In genomic region chr6:3414704-3415453, GRCh38 we compare ENCODE assay signal across 12 cellular contexts. TPM values are rescaled to one million over a fixed set of nuclear protein-coding genes. Genes with fewer than 3 reads are reported as not detected.
A peak's percentile ranks its signal among the peaks of the same experiment; 100 is the strongest.
DNase-seq lines count a peak whose midpoint lies in the region; ATAC-seq and TF ChIP-seq lines count a peak whose summit lies in the region.
"Had no signal": no experiment of that assay in that cellular context is flagged by ENCODE, and none has a peak within 500 bp of the region (broad histone marks: within the 10 kb centered on the region; RNA-seq: fewer than 3 reads in every experiment).

No MANE protein-coding gene starts in this region.

- ATAC-seq in IMR-90 (ENCODE audit: low read depth): peak; percentile 46
- ATAC-seq in activated T-cell treated with anti-CD3 and anti-CD28 coated beads, Interleukin-2, amount 50 U/mL, for 4 hours: peak; percentile 57 to 59
- ATAC-seq in heart left ventricle: no peak

- H2BK15ac ChIP-seq in IMR-90 (ENCODE audit: low read depth, low read length): no peak overlapping the region

- H3K27me3 Mint-ChIP-seq in activated T-cell treated with anti-CD3 and anti-CD28 coated beads, Interleukin-2, amount 50 U/mL, for 4 hours (ENCODE audit: low read depth): no peaks in the 10 kb centered on the region

- no peak overlapping the region for H2AK5ac ChIP-seq in IMR-90 (ENCODE audit: low read depth, low read length)

- in situ Hi-C loops in IMR-90 (cut with MboI; ENCODE audit: low sequenced_read_pairs): loop anchor here (5.0 kb wide), 1 partner anchor 317 kb away; no protein-coding TSS in a partner anchor

- intact Hi-C loops in IMR-90 (cut with micrococcal nuclease): loop anchor here (5.0 to 10.0 kb wide), 2 partner anchors 133 to 580 kb away; no protein-coding TSS in a partner anchor
- intact Hi-C loops in heart left ventricle (cut with DNase I): loop anchor here in 8 of 10 donors (5.0 to 10.0 kb wide), 3 partner anchors 312 to 320 kb away; no protein-coding TSS in a partner anchor

- no peaks in the 10 kb centered on the region for H3K9me3 Mint-ChIP-seq in activated T-cell treated with anti-CD3 and anti-CD28 coated beads, Interleukin-2, amount 50 U/mL, for 4 hours

- no peaks in the 10 kb centered on the region for H3K79me1 ChIP-seq in IMR-90 (ENCODE audit: low read depth in 1 of 2, low read length in 2 of 2)

- POLR2A ChIA-PET in IMR-90 (lab: Charles Lee; ENCODE audit: unreplicated experiment): interaction anchor here (0.6 kb wide), 1 partner anchor 17 kb away, joined by 4 read pairs; no protein-coding TSS in a partner anchor

- WGBS in IMR-90 (ENCODE audit: extremely low coverage in 2 of 2, insufficient read length in 1 of 2), 2 experiments: no CpG with 5 or more reads among the region's 12 CpGs
- WGBS in tibial nerve, 2 donors: 73 to 77% methylated on average over 12 of the region's 12 CpGs
- 53 to 62% (median 61%) methylated on average over 12 of the region's 12 CpGs for WGBS in heart left ventricle, 4 donors

- dilution Hi-C loops in IMR-90 (cut with HindIII; ENCODE audit: low sequenced_read_pairs, unreplicated experiment): no loop called here

- no peak overlapping the region for H3K4ac ChIP-seq in IMR-90 (ENCODE audit: low read depth, low read length)

- H3K27ac ChIP-seq in IMR-90 (ENCODE audit: insufficient read depth, low read length) (no peak overlapping the region), tibial nerve (no peak overlapping the region), heart left ventricle (no peak overlapping the region)
- H3K27ac ChIP-seq: skin epidermis, testis had no signal

- no peak for TF ChIP-seq EP300 in tibial nerve (IDR thresholded peaks at IDR 0.05)

- H3K56ac ChIP-seq in IMR-90 (ENCODE audit: extremely low read depth, insufficient read depth, low read length): no peak overlapping the region

- no peak for TF ChIP-seq RAD21 in IMR-90 (IDR thresholded peaks at IDR 0.05; ENCODE audit: low read length)

- no peak overlapping the region for H4K91ac ChIP-seq in IMR-90 (ENCODE audit: insufficient read depth, low read depth, low read length)

- H3K14ac ChIP-seq in IMR-90 (replicated peaks; ENCODE audit: low read depth, low read length): no peak overlapping the region

- H3K36me3 Mint-ChIP-seq in activated T-cell treated with anti-CD3 and anti-CD28 coated beads, Interleukin-2, amount 50 U/mL, for 4 hours (ENCODE audit: insufficient read depth): peaks cover 6% of the 10 kb centered on the region

- no peak overlapping the region for H3K23ac ChIP-seq in IMR-90 (ENCODE audit: low read depth, low read length)

- no peaks in the 10 kb centered on the region for H3K9me1 ChIP-seq in IMR-90 (ENCODE audit: insufficient read depth, low read length)

- H4K8ac ChIP-seq in IMR-90 (ENCODE audit: low read depth in 2 of 2, low read length in 2 of 2): no peak overlapping the region

- H3K9me3 ChIP-seq in IMR-90 (ENCODE audit: control insufficient read depth, insufficient read depth, low read length) (peaks cover 7% of the 10 kb centered on the region), tibial nerve (peaks cover 0 to 6% (median 0%) of the 10 kb centered on the region in 4 donors), heart left ventricle (peaks cover 0 to 6% (median 0%) of the 10 kb centered on the region in 12 donors)
- H3K9me3 ChIP-seq: testis had no signal

- no peak overlapping the region for H2BK5ac ChIP-seq in IMR-90 (ENCODE audit: low read depth, low read length, poor library complexity, severe bottlenecking)

- no TSS peak for BruUV-seq in IMR-90 (replicated peaks; lab: Mats Ljungman, UMichigan)

- H4K20me1 ChIP-seq in IMR-90 (ENCODE audit: insufficient read depth, low read length): no peaks in the 10 kb centered on the region

- no peak overlapping the region for H2BK20ac ChIP-seq in IMR-90 (ENCODE audit: low read depth, low read length)

- H2BK120ac ChIP-seq in IMR-90 (ENCODE audit: low read depth, low read length): no peak overlapping the region

- no peak overlapping the region for H2AK9ac ChIP-seq in IMR-90 (replicated peaks; ENCODE audit: low read depth, low read length, poor library complexity)

- TF ChIP-seq POLR2A in IMR-90 (IDR thresholded peaks at IDR 0.05; ENCODE audit: low read depth, low read length) (no peak), tibial nerve (IDR thresholded peaks at IDR 0.05) (no peak), heart left ventricle (IDR thresholded peaks at IDR 0.05) (no peak)

- no peak overlapping the region for H2AFZ ChIP-seq in IMR-90 (replicated peaks; ENCODE audit: low read length, poor library complexity)

- peaks cover 31% of the 10 kb centered on the region for H3K27me3 ChIP-seq in IMR-90 (ENCODE audit: control insufficient read depth, insufficient read depth, low read length)
- no peaks in the 10 kb centered on the region for H3K27me3 ChIP-seq in tibial nerve
- no peaks in the 10 kb centered on the region for H3K27me3 ChIP-seq in heart left ventricle
- H3K27me3 ChIP-seq: testis had no signal

- CTCF ChIA-PET in IMR-90 (lab: Yijun Ruan, JAX): no interaction called here

- DNase-seq in ELF-1 (ENCODE audit: low read depth, low spot score) (peak; percentile 41), IMR-90 (peak; percentile 75), iris pigment epithelial cell (ENCODE audit: low read depth) (peak; percentile 94), OCI-M2 (lab: John Stamatoyannopoulos, UW; ENCODE audit: unreplicated experiment) (no peak), tibial nerve (ENCODE audit: low spot score in 2 of 2) (no peak), heart left ventricle (no peak), epidermal melanocyte (ENCODE audit: insufficient read length, low spot score) (no peak)
- DNase-seq in activated T-cell treated with anti-CD3 and anti-CD28 coated beads, Interleukin-2, amount 50 U/mL, for 4 hours: no peak
- DNase-seq: activated B cell treated with CpG ODN at 0.5 μM for 24 hours, dermis blood vessel endothelial cell, testis had no signal

- no peak overlapping the region for H3K4me2 ChIP-seq in IMR-90 (ENCODE audit: low read depth, low read length)

- no peak overlapping the region for H3K4me3 Mint-ChIP-seq in activated T-cell treated with anti-CD3 and anti-CD28 coated beads, Interleukin-2, amount 50 U/mL, for 4 hours
- H3K4me3 Mint-ChIP-seq: activated B cell treated with CpG ODN at 0.5 μM for 24 hours had no signal

- H3K4me3 ChIP-seq in IMR-90 (ENCODE audit: insufficient read depth, low read depth, low read length): no peak overlapping the region
- no peak overlapping the region for H3K4me3 ChIP-seq in tibial nerve
- H3K4me3 ChIP-seq in heart left ventricle: no peak overlapping the region
- H3K4me3 ChIP-seq: skin epidermis, testis had no signal

- no peaks in the 10 kb centered on the region for H3K4me1 ChIP-seq in IMR-90 (ENCODE audit: control insufficient read depth, insufficient read depth, low read length)
- H3K4me1 ChIP-seq in tibial nerve: peaks cover 0 to 3% (median 2%) of the 10 kb centered on the region in 4 donors
- H3K4me1 ChIP-seq in heart left ventricle: no peaks in the 10 kb centered on the region
- H3K4me1 ChIP-seq: testis had no signal

- no peak for TF ChIP-seq CTCF in IMR-90 (conservative IDR thresholded peaks at IDR 0.05; ENCODE audit: low read depth, low read length)
- no peak for TF ChIP-seq CTCF in tibial nerve (IDR thresholded peaks at IDR 0.05)
- no peak for TF ChIP-seq CTCF in heart left ventricle (IDR thresholded peaks at IDR 0.05)

- no peak overlapping the region for H3K18ac ChIP-seq in IMR-90 (ENCODE audit: low read depth, low read length)

- H3K36me3 ChIP-seq in IMR-90 (ENCODE audit: control insufficient read depth, insufficient read depth, low read length): no peaks in the 10 kb centered on the region
- peaks cover 0 to 14% (median 0%) of the 10 kb centered on the region in 3 donors for H3K36me3 ChIP-seq in tibial nerve
- H3K36me3 ChIP-seq in heart left ventricle: no peaks in the 10 kb centered on the region

- H3K4me1 Mint-ChIP-seq in activated T-cell treated with anti-CD3 and anti-CD28 coated beads, Interleukin-2, amount 50 U/mL, for 4 hours (ENCODE audit: low read depth): peaks cover 15% of the 10 kb centered on the region

- H3K9ac ChIP-seq in IMR-90 (ENCODE audit: low read depth, low read length): no peak overlapping the region

- no peak overlapping the region for H4K5ac ChIP-seq in IMR-90 (ENCODE audit: low read depth, low read length)

TF ChIP-seq in IMR-90, 13 proteins besides CTCF, POLR2A, EP300 and RAD21:
- peak; percentile 37; the same call in 1 of the 2 replicates for TF ChIP-seq MXI1 (IDR thresholded peaks at IDR 0.05; ENCODE audit: borderline replicate concordance, low read depth, low read length)
- peak; percentile 91 for TF ChIP-seq CEBPB (IDR thresholded peaks at IDR 0.05; ENCODE audit: low read depth, low read length)
- TF ChIP-seq MAFK (IDR thresholded peaks at IDR 0.05; ENCODE audit: low read depth, low read length): no peak
- TF ChIP-seq USF2 (IDR thresholded peaks at IDR 0.05; ENCODE audit: low read depth, low read length): peak; percentile 79

RNA-seq across cellular contexts. Expression of gene SLC22A23, which starts 42.0 kb away (rescaled TPM):
- total RNA-seq in IMR-90 (2012; rRNA removed): 0.56 and 0.72 TPM in 2 replicates
- polyA plus RNA-seq in IMR-90 (2012; rRNA removed): 1.1 and 1.6 TPM in 2 replicates
- polyA plus RNA-seq in IMR-90 (2012; cell fraction: cytosol; rRNA removed): 1.2 and 1.9 TPM in 2 replicates
- 1.9 TPM in 2 replicates for polyA plus RNA-seq in IMR-90 (2012; cell fraction: nucleus; rRNA removed; ENCODE audit: low replicate concordance)
- 1 to 10 TPM in 1 of 3 donors, under 1 TPM in 2; 0.50 to 1.2 (median 0.54) TPM for total RNA-seq in activated T-cell treated with anti-CD3 and anti-CD28 coated beads, Interleukin-2, amount 50 U/mL, for 4 hours
- 1 to 10 TPM; 7.1 to 9.6 (median 8.2) TPM for total RNA-seq in tibial nerve
- total RNA-seq in heart left ventricle: 10 to 100 TPM in 1 of 9 donors, 1 to 10 TPM in 8; 4.4 to 12.4 (median 5.2) TPM
- 1 to 10 TPM; 2.9 to 3.7 TPM for polyA plus RNA-seq in heart left ventricle

Comparison
In these comparisons a context has a peak if more than half of its experiments do, and no peak if none do; other contexts are left out.
1. DNase-seq: peak in ELF-1 (single experiment), IMR-90 (single experiment) and iris pigment epithelial cell (single experiment); none in activated T-cell treated with anti-CD3 and anti-CD28 coated beads, Interleukin-2, amount 50 U/mL, for 4 hours (single experiment), OCI-M2 (single experiment), tibial nerve (0 of 2), heart left ventricle (0 of 5) and epidermal melanocyte (single experiment).
2. ATAC-seq: peak in IMR-90 (single experiment) and activated T-cell treated with anti-CD3 and anti-CD28 coated beads, Interleukin-2, amount 50 U/mL, for 4 hours (2 of 2); none in heart left ventricle (0 of 4).